In the genomic region with DNA sequence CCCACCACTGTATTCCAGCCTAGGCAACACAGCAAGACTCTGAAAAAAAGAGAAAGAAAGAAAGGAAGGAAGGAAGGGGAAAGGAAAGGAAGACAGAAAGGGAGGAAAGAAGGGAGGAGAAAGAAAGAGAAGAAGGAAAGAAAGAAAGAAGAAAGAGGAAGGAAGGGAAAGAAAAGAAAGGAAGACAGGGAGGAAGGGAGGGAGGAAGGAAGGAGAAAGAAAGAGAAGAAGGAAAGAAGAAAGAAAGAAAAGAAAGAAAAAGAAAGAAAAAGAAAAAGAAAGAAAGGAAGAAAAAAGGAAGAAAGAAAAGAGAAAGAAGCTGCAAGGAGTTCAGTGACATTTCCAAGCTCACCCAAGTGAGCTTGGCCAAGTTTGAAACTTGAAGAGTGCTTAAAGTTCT, we compare ENCODE assay signal across 18 cellular contexts.
A peak's percentile ranks its signal among the peaks of the same experiment; 100 is the strongest.
DNase-seq lines count a peak whose midpoint lies in the region; ATAC-seq and TF ChIP-seq lines count a peak whose summit lies in the region.
"Had no signal": no experiment of that assay in that cellular context is flagged by ENCODE, and none has a peak within 500 bp of the region (broad histone marks: within the 10 kb centered on the region; RNA-seq: fewer than 3 reads in every experiment).

No MANE protein-coding gene starts in this region.

- no peak overlapping the region for H3K4me3 ChIP-seq in body of pancreas
- H3K4me3 ChIP-seq: A549, HAP-1, SK-N-MC had no signal

- no peaks in the 10 kb centered on the region for H3K9me3 ChIP-seq in body of pancreas
- H3K9me3 ChIP-seq: HAP-1 had no signal

- no peak for ATAC-seq in stimulated activated naive CD8-positive, alpha-beta T cell treated with anti-CD3 and anti-CD28 coated beads, Interleukin-15, Interleukin-2, amounts not matched to agents 100 U/mL and 50 U/mL, for 24 hours
- ATAC-seq in WTC11 (no peak), body of pancreas (no peak), GM21390 (IDR thresholded peaks at IDR 0.05; ENCODE audit: unreplicated experiment) (no peak)
- ATAC-seq: A549 had no signal

- CTCF ChIA-PET in WTC11 (lab: Charles Lee): no interaction called here

- H3K4me1 Mint-ChIP-seq in stimulated activated naive CD8-positive, alpha-beta T cell treated with anti-CD3 and anti-CD28 coated beads, Interleukin-15, Interleukin-2, amounts not matched to agents 100 ng/mL and 50 ng/mL, for 24 hours (ENCODE audit: low read depth): peaks cover 22% of the 10 kb centered on the region
- peaks cover 10% of the 10 kb centered on the region for H3K4me1 Mint-ChIP-seq in WTC11
- peaks cover 0 to 2% of the 10 kb centered on the region in 2 donors for H3K4me1 Mint-ChIP-seq in immature natural killer cell

- H3K27me3 Mint-ChIP-seq in stimulated activated naive CD8-positive, alpha-beta T cell treated with anti-CD3 and anti-CD28 coated beads, Interleukin-15, Interleukin-2, amounts not matched to agents 100 ng/mL and 50 ng/mL, for 24 hours: no peaks in the 10 kb centered on the region
- no peaks in the 10 kb centered on the region; the same call in 1 of the 2 replicates for H3K27me3 Mint-ChIP-seq in WTC11 (ENCODE audit: low read depth)
- H3K27me3 Mint-ChIP-seq in immature natural killer cell (ENCODE audit: low read depth in 3 of 3): peaks cover 0 to 2% (median 1%) of the 10 kb centered on the region in 3 donors

- no peak for TF ChIP-seq POLR2A in body of pancreas (IDR thresholded peaks at IDR 0.05)

- no peak overlapping the region for H3K4me3 Mint-ChIP-seq in stimulated activated naive CD8-positive, alpha-beta T cell treated with anti-CD3 and anti-CD28 coated beads, Interleukin-15, Interleukin-2, amounts not matched to agents 100 ng/mL and 50 ng/mL, for 24 hours
- no peak overlapping the region for H3K4me3 Mint-ChIP-seq in WTC11
- no peak overlapping the region for H3K4me3 Mint-ChIP-seq in immature natural killer cell

- H3K27ac ChIP-seq in body of pancreas: no peak overlapping the region
- H3K27ac ChIP-seq: HL-60, SK-N-MC had no signal

- H3K36me3 Mint-ChIP-seq in stimulated activated naive CD8-positive, alpha-beta T cell treated with anti-CD3 and anti-CD28 coated beads, Interleukin-15, Interleukin-2, amounts not matched to agents 100 ng/mL and 50 ng/mL, for 24 hours (ENCODE audit: low read depth): peaks cover 36% of the 10 kb centered on the region
- H3K36me3 Mint-ChIP-seq in WTC11: no peaks in the 10 kb centered on the region
- peaks cover 14 to 29% (median 16%) of the 10 kb centered on the region in 3 donors for H3K36me3 Mint-ChIP-seq in immature natural killer cell

- H3K27me3 ChIP-seq in body of pancreas: no peaks in the 10 kb centered on the region

- POLR2A ChIA-PET in WTC11 (lab: Charles Lee): no interaction called here

- H3K36me3 ChIP-seq in body of pancreas (replicated peaks in 1 of 2; ENCODE audit: insufficient read depth in 1 of 2, low read depth in 2 of 2): no peaks in the 10 kb centered on the region
- H3K36me3 ChIP-seq: HAP-1 had no signal

- TF ChIP-seq CTCF in WTC11 (IDR thresholded peaks at IDR 0.05): no peak
- no peak for TF ChIP-seq CTCF in body of pancreas (IDR thresholded peaks at IDR 0.05)

- peak overlapping the region; percentile 27 for H3K27ac Mint-ChIP-seq in stimulated activated naive CD8-positive, alpha-beta T cell treated with anti-CD3 and anti-CD28 coated beads, Interleukin-15, Interleukin-2, amounts not matched to agents 100 ng/mL and 50 ng/mL, for 24 hours
- H3K27ac Mint-ChIP-seq in WTC11 (no peak overlapping the region), immature natural killer cell (peak overlapping the region in 4 of 6 donors; percentile 13 to 89 (median 64))

- no peak for DNase-seq in stimulated activated naive CD8-positive, alpha-beta T cell treated with anti-CD3 and anti-CD28 coated beads, Interleukin-15, Interleukin-2, amounts not matched to agents 100 U/mL and 50 U/mL, for 24 hours
- DNase-seq in WTC11 (ENCODE audit: low spot score): no peak
- DNase-seq in immature natural killer cell: no peak
- no peak for DNase-seq in body of pancreas
- DNase-seq in dedifferentiated amniotic fluid mesenchymal stem cell (ENCODE audit: extremely low spot score): no peak
- no peak for DNase-seq in activated naive CD4-positive, alpha-beta T cell treated with Interleukin-2 at 50 U/mL for 16 hours
- DNase-seq: C1 segment of cervical spinal cord, COR-L47, EL, NCI-H187 treated with DMSO at 0.1 percent for 48 hours, NCI-H748 treated with DMSO at 0.1 percent for 48 hours, Right ventricle myocardium superior had no signal

- H3K9me3 Mint-ChIP-seq in stimulated activated naive CD8-positive, alpha-beta T cell treated with anti-CD3 and anti-CD28 coated beads, Interleukin-15, Interleukin-2, amounts not matched to agents 100 ng/mL and 50 ng/mL, for 24 hours: peaks cover 7% of the 10 kb centered on the region
- peaks cover 6% of the 10 kb centered on the region for H3K9me3 Mint-ChIP-seq in WTC11
- H3K9me3 Mint-ChIP-seq in immature natural killer cell: peaks cover 0 to 2% (median 0%) of the 10 kb centered on the region in 6 donors

- peaks cover 20% of the 10 kb centered on the region for H3K4me1 ChIP-seq in body of pancreas
- H3K4me1 ChIP-seq: HAP-1 had no signal

- intact Hi-C loops in body of pancreas (cut with DNase I): no loop called here

TF ChIP-seq in WTC11, 78 proteins besides CTCF, POLR2A, EP300 and RAD21:
- TF ChIP-seq, protein P1, sequence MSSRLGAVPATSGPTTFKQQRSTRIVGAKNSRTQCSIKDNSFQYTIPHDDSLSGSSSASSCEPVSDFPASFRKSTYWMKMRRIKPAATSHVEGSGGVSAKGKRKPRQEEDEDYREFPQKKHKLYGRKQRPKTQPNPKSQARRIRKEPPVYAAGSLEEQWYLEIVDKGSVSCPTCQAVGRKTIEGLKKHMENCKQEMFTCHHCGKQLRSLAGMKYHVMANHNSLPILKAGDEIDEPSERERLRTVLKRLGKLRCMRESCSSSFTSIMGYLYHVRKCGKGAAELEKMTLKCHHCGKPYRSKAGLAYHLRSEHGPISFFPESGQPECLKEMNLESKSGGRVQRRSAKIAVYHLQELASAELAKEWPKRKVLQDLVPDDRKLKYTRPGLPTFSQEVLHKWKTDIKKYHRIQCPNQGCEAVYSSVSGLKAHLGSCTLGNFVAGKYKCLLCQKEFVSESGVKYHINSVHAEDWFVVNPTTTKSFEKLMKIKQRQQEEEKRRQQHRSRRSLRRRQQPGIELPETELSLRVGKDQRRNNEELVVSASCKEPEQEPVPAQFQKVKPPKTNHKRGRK (CRISPR knock-in tag; IDR thresholded peaks at IDR 0.05; ENCODE audit: borderline replicate concordance): peak; percentile 61; the same call in 1 of the 2 replicates
- TF ChIP-seq, protein P2, sequence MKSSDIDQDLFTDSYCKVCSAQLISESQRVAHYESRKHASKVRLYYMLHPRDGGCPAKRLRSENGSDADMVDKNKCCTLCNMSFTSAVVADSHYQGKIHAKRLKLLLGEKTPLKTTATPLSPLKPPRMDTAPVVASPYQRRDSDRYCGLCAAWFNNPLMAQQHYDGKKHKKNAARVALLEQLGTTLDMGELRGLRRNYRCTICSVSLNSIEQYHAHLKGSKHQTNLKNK (CRISPR knock-in tag; IDR thresholded peaks at IDR 0.05): no peak
